ENCODE assay signal across 8 cellular contexts in genomic region chr3:55484741-55485207, GRCh38. TPM values are rescaled to one million over a fixed set of nuclear protein-coding genes. Genes with fewer than 3 reads are reported as not detected.
DNase-seq lines count a peak whose midpoint lies in the region; ATAC-seq and TF ChIP-seq lines count a peak whose summit lies in the region.

No MANE protein-coding gene starts in this region.

- no peak for DNase-seq in HFF-Myc (ENCODE audit: extremely low read depth, low read depth)
- no peak for DNase-seq in spleen
- no peak for DNase-seq in activated naive CD8-positive, alpha-beta T cell treated with anti-CD3 and anti-CD28 coated beads, Interleukin-2, amount 50 U/mL, for 24 hours
- no peak for DNase-seq in GM19240 (ENCODE audit: insufficient read length, low spot score)
- DNase-seq in iPS-NIHi11 (ENCODE audit: low spot score): no peak

- TF ChIP-seq CTCF in HFF-Myc (IDR thresholded peaks at IDR 0.05; ENCODE audit: low read depth, low read length, missing control alignments): no peak
- TF ChIP-seq CTCF in brain (conservative IDR thresholded peaks at IDR 0.05): no peak
- no peak for TF ChIP-seq CTCF in spleen (IDR thresholded peaks at IDR 0.05 in 8 of 11, conservative IDR thresholded peaks at IDR 0.05 in 3 of 11)

- H3K27me3 Mint-ChIP-seq in brain: peaks cover 100% of the 10 kb centered on the region
- H3K27me3 Mint-ChIP-seq in activated naive CD8-positive, alpha-beta T cell treated with anti-CD3 and anti-CD28 coated beads, Interleukin-2, amount 50 U/mL, for 24 hours: peaks cover 81% of the 10 kb centered on the region

- ATAC-seq in activated naive CD8-positive, alpha-beta T cell treated with anti-CD3 and anti-CD28 coated beads, Interleukin-2, amount 50 U/mL, for 24 hours: no peak
- ATAC-seq in GM21515 (IDR thresholded peaks at IDR 0.05; ENCODE audit: unreplicated experiment): no peak

- peaks cover 8 to 90% (median 38%) of the 10 kb centered on the region in 6 donors for H3K4me1 ChIP-seq in spleen

- H3K4me3 Mint-ChIP-seq in brain: peak overlapping the region; percentile 68 to 97 (median 94)
- H3K4me3 Mint-ChIP-seq in activated naive CD8-positive, alpha-beta T cell treated with anti-CD3 and anti-CD28 coated beads, Interleukin-2, amount 50 U/mL, for 24 hours: no peak overlapping the region

- no peaks in the 10 kb centered on the region for H3K36me3 Mint-ChIP-seq in brain
- no peaks in the 10 kb centered on the region for H3K36me3 Mint-ChIP-seq in activated naive CD8-positive, alpha-beta T cell treated with anti-CD3 and anti-CD28 coated beads, Interleukin-2, amount 50 U/mL, for 24 hours (ENCODE audit: low read depth)

- peaks cover 0 to 5% (median 0%) of the 10 kb centered on the region in 5 experiments for H3K9me3 Mint-ChIP-seq in brain
- no peaks in the 10 kb centered on the region for H3K9me3 Mint-ChIP-seq in activated naive CD8-positive, alpha-beta T cell treated with anti-CD3 and anti-CD28 coated beads, Interleukin-2, amount 50 U/mL, for 24 hours

- no peak for TF ChIP-seq POLR2A in spleen (IDR thresholded peaks at IDR 0.05)

- H3K27ac ChIP-seq in spleen: peak overlapping the region in 4 of 8 donors; percentile 74 to 82 (median 78)

- H3K36me3 ChIP-seq in spleen: no peaks in the 10 kb centered on the region

- H3K27me3 ChIP-seq in spleen (replicated peaks in 1 of 7): peaks cover 3 to 100% (median 64%) of the 10 kb centered on the region in 7 donors

- H3K9me3 ChIP-seq in iPS-18c (ENCODE audit: control insufficient read depth, insufficient read depth, low read length): no peaks in the 10 kb centered on the region
- no peaks in the 10 kb centered on the region for H3K9me3 ChIP-seq in spleen

- H3K27ac Mint-ChIP-seq in brain: peak overlapping the region in 4 of 5 experiments; percentile 55 to 90 (median 73)
- no peak overlapping the region for H3K27ac Mint-ChIP-seq in activated naive CD8-positive, alpha-beta T cell treated with anti-CD3 and anti-CD28 coated beads, Interleukin-2, amount 50 U/mL, for 24 hours

- intact Hi-C loops in spleen (cut with DNase I; ENCODE audit: low total_unique reads): loop anchor here (5.0 to 10.0 kb wide), 3 partner anchors 240 to 558 kb away; no protein-coding TSS in a partner anchor

- 4 to 8% (median 6%) methylated on average over 17 of the region's 17 CpGs for WGBS in spleen, 5 donors

- H3K4me1 Mint-ChIP-seq in brain: peaks cover 69% of the 10 kb centered on the region
- peaks cover 22% of the 10 kb centered on the region for H3K4me1 Mint-ChIP-seq in activated naive CD8-positive, alpha-beta T cell treated with anti-CD3 and anti-CD28 coated beads, Interleukin-2, amount 50 U/mL, for 24 hours

- H3K4me3 ChIP-seq in HFF-Myc (replicated peaks; ENCODE audit: low read depth, low read length) (peak overlapping the region; percentile 88), iPS-18c (ENCODE audit: insufficient read depth, low read depth, low read length) (peak overlapping the region; percentile 71), spleen (peak overlapping the region in 7 of 8 donors; percentile 34 to 81 (median 59))

RNA-seq across cellular contexts. Expression of gene WNT5A, which starts 2.3 kb away (rescaled TPM):
- polyA plus RNA-seq in brain (ENCODE audit: insufficient read depth, low read depth, low replicate concordance): 0.34 TPM
- total RNA-seq in spleen: 10 to 100 TPM in 5 of 7 donors, 1 to 10 TPM in 2; 9.8 to 26.7 (median 15.6) TPM
- polyA plus RNA-seq in spleen: 1 to 10 TPM; 1.1 to 1.7 (median 1.5) TPM
